ENCODE assay signal across 23 cellular contexts in genomic region chr1:31266547-31266946, GRCh38. TPM values are rescaled to one million over a fixed set of nuclear protein-coding genes. Genes with fewer than 3 reads are reported as not detected.
"Had no signal": no experiment of that assay in that cellular context is flagged by ENCODE, and none has a peak within 500 bp of the region (broad histone marks: within the 10 kb centered on the region; RNA-seq: fewer than 3 reads in every experiment).

No MANE protein-coding gene starts in this region.

- H3K27me3 Mint-ChIP-seq: activated CD4-positive, alpha-beta T cell treated with anti-CD3 and anti-CD28 coated beads, Interleukin-2, amount 10 ng/mL, durations not matched to agents 24 days and 14 days; dendritic cell treated with granulocyte-macrophage colony-stimulating factor and Interleukin-4, amounts not matched to agents 40 ng/mL and 50 ng/mL, for 4 days; stimulated activated naive CD8-positive, alpha-beta T cell treated with anti-CD3 and anti-CD28 coated beads, Interleukin-15, Interleukin-2, amounts not matched to agents 100 ng/mL and 50 ng/mL, for 24 hours had no signal

- H3K4me1 Mint-ChIP-seq: activated CD4-positive, alpha-beta T cell treated with anti-CD3 and anti-CD28 coated beads, Interleukin-2, amount 10 ng/mL, durations not matched to agents 24 days and 14 days; nephron had no signal

- H3K27me3 ChIP-seq: left lung, transverse colon, vagina had no signal

- H3K4me3 Mint-ChIP-seq: activated CD4-positive, alpha-beta T cell treated with anti-CD3 and anti-CD28 coated beads, Interleukin-2, amount 10 ng/mL, durations not matched to agents 24 days and 14 days; activated CD8-positive, alpha-beta T cell treated with anti-CD3 and anti-CD28 coated beads, Interleukin-2, amount 10 ng/mL, durations not matched to agents 7 days and 5 days; activated naive CD4-positive, alpha-beta T cell treated with anti-CD3 and anti-CD28 coated beads for 36 hours; activated T-cell treated with anti-CD3 and anti-CD28 coated beads, Interleukin-2, amount 50 U/mL, for 4 hours; dendritic cell treated with granulocyte-macrophage colony-stimulating factor and Interleukin-4, amounts not matched to agents 40 ng/mL and 50 ng/mL, for 4 days; nephron; stimulated activated naive CD8-positive, alpha-beta T cell treated with anti-CD3 and anti-CD28 coated beads, Interleukin-15, Interleukin-2, amounts not matched to agents 100 ng/mL and 50 ng/mL, for 24 hours had no signal

- H3K9me3 ChIP-seq: left lung, transverse colon, vagina had no signal

- H3K4me3 ChIP-seq: left lung, transverse colon, vagina had no signal

- H3K4me1 ChIP-seq: left lung, vagina had no signal

- H3K27ac ChIP-seq: left lung, transverse colon, vagina had no signal

- H3K27ac Mint-ChIP-seq: activated CD4-positive, alpha-beta T cell treated with anti-CD3 and anti-CD28 coated beads, Interleukin-2, amount 10 ng/mL, durations not matched to agents 24 days and 14 days; activated CD8-positive, alpha-beta T cell treated with anti-CD3 and anti-CD28 coated beads, Interleukin-2, amount 10 ng/mL, durations not matched to agents 7 days and 5 days; activated naive CD4-positive, alpha-beta T cell treated with anti-CD3 and anti-CD28 coated beads for 36 hours; dendritic cell treated with granulocyte-macrophage colony-stimulating factor and Interleukin-4, amounts not matched to agents 40 ng/mL and 50 ng/mL, for 4 days had no signal

- DNase-seq: activated CD4-positive, alpha-beta T cell treated with anti-CD3 and anti-CD28 coated beads, Interleukin-2, amount 10 ng/mL, durations not matched to agents 24 days and 14 days; activated CD8-positive, alpha-beta memory T cell treated with anti-CD3 and anti-CD28 coated beads, Interleukin-2, amount 50 U/mL, for 4 hours; activated CD8-positive, alpha-beta T cell treated with anti-CD3 and anti-CD28 coated beads, Interleukin-2, amount 10 ng/mL, durations not matched to agents 7 days and 5 days; activated naive CD4-positive, alpha-beta T cell treated with anti-CD3 and anti-CD28 coated beads for 36 hours; activated T-cell treated with anti-CD3 and anti-CD28 coated beads, Interleukin-2, amount 50 U/mL, for 4 hours; effector CD8-positive, alpha-beta T cell; left lung; mammary epithelial cell; midbrain; occipital lobe; right cardiac atrium; small intestine; stimulated activated CD4-positive, alpha-beta T cell treated with anti-CD3 and anti-CD28 coated beads, Interleukin-15, amount 100 ng/mL, for 24 hours; stimulated activated CD4-positive, alpha-beta T cell treated with anti-CD3 and anti-CD28 coated beads, Interleukin-2, amount 100 ng/mL, for 48 hours; T1000; transverse colon had no signal

- ATAC-seq: activated CD8-positive, alpha-beta T cell treated with anti-CD3 and anti-CD28 coated beads, Interleukin-2, amount 10 ng/mL, durations not matched to agents 7 days and 5 days; activated T-cell treated with anti-CD3 and anti-CD28 coated beads, Interleukin-2, amount 50 U/mL, for 4 hours; left lung; right cardiac atrium had no signal

- H3K9me3 Mint-ChIP-seq: activated CD4-positive, alpha-beta T cell treated with anti-CD3 and anti-CD28 coated beads, Interleukin-2, amount 10 ng/mL, durations not matched to agents 24 days and 14 days; activated naive CD4-positive, alpha-beta T cell treated with anti-CD3 and anti-CD28 coated beads for 36 hours; activated T-cell treated with anti-CD3 and anti-CD28 coated beads, Interleukin-2, amount 50 U/mL, for 4 hours; dendritic cell treated with granulocyte-macrophage colony-stimulating factor and Interleukin-4, amounts not matched to agents 40 ng/mL and 50 ng/mL, for 4 days; nephron; stimulated activated naive CD8-positive, alpha-beta T cell treated with anti-CD3 and anti-CD28 coated beads, Interleukin-15, Interleukin-2, amounts not matched to agents 100 ng/mL and 50 ng/mL, for 24 hours had no signal

RNA-seq across cellular contexts. Expression of gene NKAIN1, which starts 26.9 kb away (rescaled TPM):
- total RNA-seq: activated CD4-positive, alpha-beta T cell treated with anti-CD3 and anti-CD28 coated beads, Interleukin-2, amount 10 ng/mL, durations not matched to agents 24 days and 14 days; activated naive CD4-positive, alpha-beta T cell treated with anti-CD3 and anti-CD28 coated beads for 36 hours; fibroblast of villous mesenchyme; left lung; right cardiac atrium; T-helper 1 cell treated with Interleukin-12 subunit alpha and Interleukin-12 subunit beta and Interleukin-4 antibody, amounts not matched to agents 30 ng/mL and 1 ng/mL, for 36 hours; transverse colon; vagina had no signal
- polyA plus RNA-seq: keratinocyte had no signal
